Comparison of ENCODE assay signal across 39 cellular contexts in genomic region chr21:30425826-30426225, GRCh38. TPM values are rescaled to one million over a fixed set of nuclear protein-coding genes. Genes with fewer than 3 reads are reported as not detected.
"Had no signal": no experiment of that assay in that cellular context is flagged by ENCODE, and none has a peak within 500 bp of the region (broad histone marks: within the 10 kb centered on the region; RNA-seq: fewer than 3 reads in every experiment).

Gene KRTAP13-3, minus strand, starts transcription at chr21:30425926. Its CDS starts 14 bp downstream, at chr21:30425912.

- H3K4me3 ChIP-seq: coronary artery, dorsolateral prefrontal cortex, esophagus squamous epithelium, gastroesophageal sphincter, heart right ventricle had no signal

- H3K4me1 Mint-ChIP-seq: activated CD4-positive, alpha-beta T cell treated with anti-CD3 and anti-CD28 coated beads, Interleukin-2, amount 10 ng/mL, durations not matched to agents 7 days and 5 days; activated T-helper 17 cell treated with anti-CD3 and anti-CD28 coated beads, Interleukin-2, amount 50 U/mL, for 72 hours; central memory CD8-positive, alpha-beta T cell had no signal

- H3K9me3 Mint-ChIP-seq: activated CD4-positive, alpha-beta T cell treated with anti-CD3 and anti-CD28 coated beads, Interleukin-2, amount 10 ng/mL, durations not matched to agents 7 days and 5 days; activated CD8-positive, alpha-beta T cell treated with anti-CD3 and anti-CD28 coated beads for 36 hours; activated T-cell treated with anti-CD3 and anti-CD28 coated beads, Interleukin-2, amount 50 U/mL, for 4 hours; activated T-helper 17 cell treated with anti-CD3 and anti-CD28 coated beads, Interleukin-2, amount 50 U/mL, for 72 hours; dendritic cell treated with granulocyte-macrophage colony-stimulating factor and Interleukin-4, amounts not matched to agents 40 ng/mL and 50 ng/mL, for 4 days had no signal

- H3K27ac Mint-ChIP-seq: activated CD4-positive, alpha-beta T cell treated with anti-CD3 and anti-CD28 coated beads, Interleukin-2, amount 10 ng/mL, durations not matched to agents 7 days and 5 days; activated CD8-positive, alpha-beta T cell treated with anti-CD3 and anti-CD28 coated beads for 36 hours; activated naive CD8-positive, alpha-beta T cell; activated T-helper 17 cell treated with anti-CD3 and anti-CD28 coated beads, Interleukin-2, amount 50 U/mL, for 72 hours; dendritic cell treated with granulocyte-macrophage colony-stimulating factor and Interleukin-4, amounts not matched to agents 40 ng/mL and 50 ng/mL, for 4 days; effector memory CD8-positive, alpha-beta T cell had no signal

- H3K27me3 ChIP-seq: brain microvascular endothelial cell, esophagus squamous epithelium, gastroesophageal sphincter, heart right ventricle had no signal

- DNase-seq: activated CD4-positive, alpha-beta T cell treated with anti-CD3 and anti-CD28 coated beads for 1 hour; activated CD4-positive, alpha-beta T cell treated with anti-CD3 and anti-CD28 coated beads for 4 hours; activated CD4-positive, alpha-beta T cell treated with anti-CD3 and anti-CD28 coated beads, Interleukin-2, amount 10 ng/mL, durations not matched to agents 7 days and 5 days; activated CD4-positive, alpha-beta T cell treated with anti-CD3 and anti-CD28 coated beads, Interleukin-2, amount 50 U/mL, for 4 hours; activated CD8-positive, alpha-beta memory T cell treated with anti-CD3 and anti-CD28 coated beads for 24 hours; activated CD8-positive, alpha-beta T cell treated with anti-CD3 and anti-CD28 coated beads for 36 hours; activated effector memory CD4-positive, alpha-beta T cell treated with Interleukin-2 at 50 U/mL for 16 hours; activated gamma-delta T cell treated with Interleukin-2 at 50 U/mL for 16 hours; activated naive CD4-positive, alpha-beta T cell treated with anti-CD3 and anti-CD28 coated beads, Interleukin-2, amount 50 U/mL, for 16 hours; activated naive CD4-positive, alpha-beta T cell treated with Interleukin-2 at 50 U/mL for 16 hours; activated T-cell treated with anti-CD3 and anti-CD28 coated beads, Interleukin-2, amount 50 U/mL, for 4 hours; amniotic stem cell; anterior cingulate cortex; brain microvascular endothelial cell; dorsolateral prefrontal cortex; effector CD4-positive, alpha-beta T cell; effector memory CD8-positive, alpha-beta T cell; esophagus squamous epithelium; foreskin melanocyte; heart right ventricle; T-helper 2 cell had no signal

- H3K36me3 Mint-ChIP-seq: activated naive CD8-positive, alpha-beta T cell had no signal

- H3K36me3 ChIP-seq: brain microvascular endothelial cell, esophagus squamous epithelium, gastroesophageal sphincter, heart right ventricle had no signal

- H3K4me3 Mint-ChIP-seq: activated CD4-positive, alpha-beta T cell treated with anti-CD3 and anti-CD28 coated beads, Interleukin-2, amount 10 ng/mL, durations not matched to agents 7 days and 5 days; activated CD8-positive, alpha-beta T cell treated with anti-CD3 and anti-CD28 coated beads for 36 hours; activated naive CD8-positive, alpha-beta T cell; activated T-cell treated with anti-CD3 and anti-CD28 coated beads, Interleukin-2, amount 50 U/mL, for 4 hours; activated T-helper 17 cell treated with anti-CD3 and anti-CD28 coated beads, Interleukin-2, amount 50 U/mL, for 72 hours; central memory CD8-positive, alpha-beta T cell; dendritic cell treated with granulocyte-macrophage colony-stimulating factor and Interleukin-4, amounts not matched to agents 40 ng/mL and 50 ng/mL, for 4 days; effector memory CD8-positive, alpha-beta T cell had no signal

- H3K4me1 ChIP-seq: esophagus squamous epithelium, gastroesophageal sphincter, heart right ventricle had no signal

- H3K9me3 ChIP-seq: esophagus squamous epithelium, gastroesophageal sphincter, heart right ventricle had no signal

- H3K27me3 Mint-ChIP-seq: activated CD4-positive, alpha-beta T cell treated with anti-CD3 and anti-CD28 coated beads, Interleukin-2, amount 10 ng/mL, durations not matched to agents 7 days and 5 days; activated CD8-positive, alpha-beta T cell treated with anti-CD3 and anti-CD28 coated beads for 36 hours; central memory CD8-positive, alpha-beta T cell; dendritic cell treated with granulocyte-macrophage colony-stimulating factor and Interleukin-4, amounts not matched to agents 40 ng/mL and 50 ng/mL, for 4 days; effector memory CD8-positive, alpha-beta T cell had no signal

- ATAC-seq: activated CD8-positive, alpha-beta T cell treated with anti-CD3 and anti-CD28 coated beads for 36 hours; activated T-cell treated with anti-CD3 and anti-CD28 coated beads, Interleukin-2, amount 50 U/mL, for 4 hours; activated T-helper 17 cell treated with anti-CD3 and anti-CD28 coated beads, Interleukin-2, amount 50 U/mL, for 72 hours; effector memory CD8-positive, alpha-beta T cell; gastroesophageal sphincter; heart right ventricle had no signal

- H3K27ac ChIP-seq: brain microvascular endothelial cell, coronary artery, dorsolateral prefrontal cortex, epithelial cell of prostate, esophagus squamous epithelium, gastroesophageal sphincter, heart right ventricle had no signal

RNA-seq across cellular contexts. Expression of gene KRTAP13-3, which starts in this region (rescaled TPM):
- total RNA-seq: activated CD4-positive, alpha-beta T cell treated with anti-CD3 and anti-CD28 coated beads, Interleukin-2, amount 10 ng/mL, durations not matched to agents 7 days and 5 days; activated CD8-positive, alpha-beta T cell treated with anti-CD3 and anti-CD28 coated beads for 36 hours; activated T-cell treated with anti-CD3 and anti-CD28 coated beads, Interleukin-2, amount 50 U/mL, for 4 hours; activated T-helper 17 cell treated with anti-CD3 and anti-CD28 coated beads, Interleukin-2, amount 50 U/mL, for 72 hours; astrocyte; bronchial epithelial cell; cardiac septum; cerebellum; dorsolateral prefrontal cortex; endothelial cell of umbilical vein; esophagus squamous epithelium; fibroblast of lung; fibroblast of villous mesenchyme; gastroesophageal sphincter; glomerular endothelial cell; heart right ventricle; T-helper 1 cell treated with Interleukin-12 subunit alpha and Interleukin-12 subunit beta and Interleukin-4 antibody, amounts not matched to agents 30 ng/mL and 1 ng/mL, for 36 hours had no signal
- polyA plus RNA-seq: adipose tissue, endothelial cell of umbilical vein, esophagus, fibroblast of lung, heart right ventricle had no signal
